In the genomic region with DNA sequence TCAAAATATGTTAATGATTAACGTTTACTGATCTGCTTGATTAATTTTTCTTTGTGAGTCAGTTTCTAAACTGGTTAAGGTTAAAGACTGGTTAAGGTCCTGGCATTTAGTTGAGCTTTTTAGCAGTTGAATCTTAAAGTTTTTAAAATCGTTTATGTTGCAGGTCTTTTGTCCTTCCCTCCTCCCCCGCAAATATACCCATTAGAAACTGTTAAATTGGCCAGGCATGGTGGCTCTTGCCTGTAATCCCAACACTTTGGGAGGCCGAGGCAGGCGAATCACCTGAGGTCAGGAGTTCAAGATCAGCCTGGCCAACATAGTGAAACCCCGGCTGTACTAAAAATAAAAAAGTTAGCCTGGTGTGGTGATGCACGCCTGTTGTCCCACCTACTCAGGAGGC, we compare ENCODE assay signal across 23 cellular contexts.
"Had no signal": no experiment of that assay in that cellular context is flagged by ENCODE, and none has a peak within 500 bp of the region (broad histone marks: within the 10 kb centered on the region; RNA-seq: fewer than 3 reads in every experiment).

No MANE protein-coding gene starts in this region.

- H3K4me3 Mint-ChIP-seq: activated CD4-positive, alpha-beta T cell treated with anti-CD3 and anti-CD28 coated beads, Interleukin-2, amount 10 ng/mL, durations not matched to agents 7 days and 5 days; activated T-cell treated with anti-CD3 and anti-CD28 coated beads, Interleukin-2, amount 50 U/mL, for 4 hours; neural crest cell; T-helper 1 cell treated with Interleukin-12 subunit alpha and Interleukin-12 subunit beta and Interleukin-4 antibody, amounts not matched to agents 30 μg/mL and 1 μg/mL, for 36 hours had no signal

- H3K9me3 ChIP-seq: esophagus muscularis mucosa, gastroesophageal sphincter, heart right ventricle, tibial artery had no signal

- H3K4me1 ChIP-seq: gastroesophageal sphincter, tibial artery had no signal

- H3K27ac ChIP-seq: esophagus muscularis mucosa, gastroesophageal sphincter, heart right ventricle, tibial artery had no signal

- H3K9me3 Mint-ChIP-seq: activated CD4-positive, alpha-beta T cell treated with anti-CD3 and anti-CD28 coated beads, Interleukin-2, amount 10 ng/mL, durations not matched to agents 7 days and 5 days; activated T-cell treated with anti-CD3 and anti-CD28 coated beads, Interleukin-2, amount 50 U/mL, for 4 hours; neural crest cell; T-helper 1 cell treated with Interleukin-12 subunit alpha and Interleukin-12 subunit beta and Interleukin-4 antibody, amounts not matched to agents 30 μg/mL and 1 μg/mL, for 36 hours had no signal

- H3K27ac Mint-ChIP-seq: activated CD4-positive, alpha-beta T cell treated with anti-CD3 and anti-CD28 coated beads, Interleukin-2, amount 10 ng/mL, durations not matched to agents 7 days and 5 days; T-helper 1 cell treated with Interleukin-12 subunit alpha and Interleukin-12 subunit beta and Interleukin-4 antibody, amounts not matched to agents 30 μg/mL and 1 μg/mL, for 36 hours had no signal

- ATAC-seq: activated CD4-positive, CD25-positive, alpha-beta regulatory T cell treated with anti-CD3 and anti-CD28 coated beads, Interleukin-2, amount 50 U/mL, for 24 hours; activated T-cell treated with anti-CD3 and anti-CD28 coated beads, Interleukin-2, amount 50 U/mL, for 4 hours; gastroesophageal sphincter; heart right ventricle; left colon had no signal

- DNase-seq: activated CD4-positive, alpha-beta T cell treated with anti-CD3 and anti-CD28 coated beads, Interleukin-2, amount 10 ng/mL, durations not matched to agents 7 days and 5 days; activated CD8-positive, alpha-beta memory T cell treated with anti-CD3 and anti-CD28 coated beads, Interleukin-2, amount 50 U/mL, for 4 hours; activated effector memory CD4-positive, alpha-beta T cell treated with Interleukin-2 at 50 U/mL for 16 hours; activated naive CD4-positive, alpha-beta T cell treated with anti-CD3 and anti-CD28 coated beads, Interleukin-2, amount 50 U/mL, for 16 hours; activated T-cell treated with anti-CD3 and anti-CD28 coated beads, Interleukin-2, amount 50 U/mL, for 4 hours; aorta; cortex of kidney; heart right ventricle; left colon; midbrain; stimulated activated CD4-positive, alpha-beta T cell treated with anti-CD3 and anti-CD28 coated beads, Interleukin-12 subunit alpha, Interleukin-12 subunit beta, amount 100 ng/mL, for 4 hours; stimulated activated CD4-positive, alpha-beta T cell treated with anti-CD3 and anti-CD28 coated beads, Interleukin-1b, Interleukin-23, amount 100 ng/mL, for 48 hours; stimulated activated CD8-positive, alpha-beta memory T cell treated with anti-CD3 and anti-CD28 coated beads, Interleukin-4, amount 100 ng/mL, for 48 hours; stimulated activated naive CD4-positive, alpha-beta T cell treated with Interleukin-2 at 50 U/mL for 16 hours; substantia nigra; tibial artery had no signal

- FAIRE-seq: endometrium, urothelium cell line had no signal

- H3K27me3 ChIP-seq: esophagus muscularis mucosa, gastroesophageal sphincter, heart right ventricle, tibial artery had no signal

- H3K4me1 Mint-ChIP-seq: activated CD4-positive, alpha-beta T cell treated with anti-CD3 and anti-CD28 coated beads, Interleukin-2, amount 10 ng/mL, durations not matched to agents 7 days and 5 days; neural crest cell had no signal

- H3K4me3 ChIP-seq: esophagus muscularis mucosa, gastroesophageal sphincter, heart right ventricle, tibial artery had no signal
